Comparison of ENCODE assay signal across 1 cellular context in the genomic region with DNA sequence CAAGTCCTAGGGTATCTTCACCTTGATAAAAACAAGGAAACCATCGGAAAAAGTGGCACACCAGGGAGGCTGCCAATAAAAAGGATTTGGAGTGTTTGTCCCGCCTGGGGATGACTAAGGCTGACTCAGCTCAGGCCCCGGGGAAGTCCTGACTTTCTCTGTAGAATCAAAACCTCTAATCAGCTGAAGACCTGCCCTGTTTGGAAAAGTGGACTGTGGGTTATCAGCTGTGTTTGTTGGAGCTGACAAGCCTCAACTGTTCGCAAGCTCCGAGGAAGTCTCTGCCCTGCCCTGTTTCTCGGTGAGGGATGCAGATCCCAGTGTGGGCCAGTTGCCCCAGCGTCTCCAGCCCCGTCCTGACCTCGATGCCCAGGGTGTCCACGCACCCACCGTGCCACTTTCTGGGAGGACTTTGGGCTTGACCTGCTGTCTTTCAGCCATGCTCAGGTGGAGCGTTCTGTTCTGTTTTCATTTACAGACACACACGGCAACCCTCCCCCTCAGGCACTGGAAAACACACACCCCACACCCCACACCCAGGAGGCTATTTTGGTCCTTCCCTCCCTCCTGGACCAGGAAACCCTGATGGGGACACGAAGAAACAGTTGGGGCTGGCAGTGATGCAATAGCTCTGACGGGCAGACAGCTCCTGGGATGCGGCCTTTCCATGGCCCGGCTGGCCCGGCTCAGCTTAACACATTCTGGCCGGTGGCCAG.
TF ChIP-seq lines count a peak whose summit lies in the region.

No MANE protein-coding gene starts in this region.

TF ChIP-seq in SK-N-SH, 30 proteins besides CTCF, POLR2A, EP300 and RAD21:
- TF ChIP-seq SMC3 (IDR thresholded peaks at IDR 0.05; ENCODE audit: low read depth, low read length) (no peak), RFX5 (IDR thresholded peaks at IDR 0.05; ENCODE audit: low read length) (no peak), FOXM1 (IDR thresholded peaks at IDR 0.05; ENCODE audit: low read depth) (no peak), MXI1 (IDR thresholded peaks at IDR 0.05; ENCODE audit: low read depth, low read length) (no peak), PBX3 (IDR thresholded peaks at IDR 0.05) (peak; percentile 72), RXRA (IDR thresholded peaks at IDR 0.05; ENCODE audit: borderline replicate concordance, low read depth) (peak; percentile 46; the same call in 1 of the 2 replicates), TEAD4 (IDR thresholded peaks at IDR 0.05; ENCODE audit: borderline replicate concordance, insufficient read depth) (no peak), ZBTB33 (IDR thresholded peaks at IDR 0.05; ENCODE audit: borderline replicate concordance, low read depth) (no peak), FOSL2 (IDR thresholded peaks at IDR 0.05; ENCODE audit: borderline replicate concordance, low read depth) (peak; percentile 99), EZH2phosphoT487 (IDR thresholded peaks at IDR 0.05; ENCODE audit: borderline replicate concordance, low read depth) (no peak), MEF2A (IDR thresholded peaks at IDR 0.05; ENCODE audit: borderline replicate concordance, low read depth) (no peak), TAF1 (IDR thresholded peaks at IDR 0.05; ENCODE audit: borderline replicate concordance, low read depth, low read length) (no peak), FOXJ3 (CRISPR knock-in tag; IDR thresholded peaks at IDR 0.05) (no peak), USF1 (IDR thresholded peaks at IDR 0.05; ENCODE audit: borderline replicate concordance, low read depth) (no peak), JUND (IDR thresholded peaks at IDR 0.05) (peak; percentile 92), GATA2 (CRISPR knock-in tag; IDR thresholded peaks at IDR 0.05) (no peak), POLR2AphosphoS5 (IDR thresholded peaks at IDR 0.05; ENCODE audit: low read depth, low read length) (peak; percentile 50; the same call in 1 of the 2 replicates), NFIC (IDR thresholded peaks at IDR 0.05; ENCODE audit: borderline replicate concordance) (peak; percentile 79), CHD2 (IDR thresholded peaks at IDR 0.05; ENCODE audit: low read length, partially characterized antibody) (no peak), GABPA (IDR thresholded peaks at IDR 0.05; ENCODE audit: low read depth) (no peak), REST (IDR thresholded peaks at IDR 0.05; ENCODE audit: low read depth, low read length) (0 out of 2 replicates have a peak, but pooled peaks have one; percentile 27), RCOR1 (IDR thresholded peaks at IDR 0.05; ENCODE audit: low read length) (no peak), SIN3A (IDR thresholded peaks at IDR 0.05; ENCODE audit: borderline replicate concordance, low read depth, low read length) (peak; percentile 79; the same call in 1 of the 2 replicates), NRF1 (IDR thresholded peaks at IDR 0.05; ENCODE audit: low read depth, low read length) (no peak), USF2 (IDR thresholded peaks at IDR 0.05; ENCODE audit: borderline replicate concordance, low read depth, low read length) (no peak), ELF1 (IDR thresholded peaks at IDR 0.05) (no peak), YY1 (IDR thresholded peaks at IDR 0.05; ENCODE audit: low read depth) (no peak; the same call in 1 of the 2 replicates), TCF12 (IDR thresholded peaks at IDR 0.05) (peak; percentile 72)
- TF ChIP-seq, protein P1, sequence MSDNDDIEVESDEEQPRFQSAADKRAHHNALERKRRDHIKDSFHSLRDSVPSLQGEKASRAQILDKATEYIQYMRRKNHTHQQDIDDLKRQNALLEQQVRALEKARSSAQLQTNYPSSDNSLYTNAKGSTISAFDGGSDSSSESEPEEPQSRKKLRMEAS (IDR thresholded peaks at IDR 0.05; ENCODE audit: low read depth): peak; percentile 47; the same call in 1 of the 2 replicates
- TF ChIP-seq, protein P2, sequence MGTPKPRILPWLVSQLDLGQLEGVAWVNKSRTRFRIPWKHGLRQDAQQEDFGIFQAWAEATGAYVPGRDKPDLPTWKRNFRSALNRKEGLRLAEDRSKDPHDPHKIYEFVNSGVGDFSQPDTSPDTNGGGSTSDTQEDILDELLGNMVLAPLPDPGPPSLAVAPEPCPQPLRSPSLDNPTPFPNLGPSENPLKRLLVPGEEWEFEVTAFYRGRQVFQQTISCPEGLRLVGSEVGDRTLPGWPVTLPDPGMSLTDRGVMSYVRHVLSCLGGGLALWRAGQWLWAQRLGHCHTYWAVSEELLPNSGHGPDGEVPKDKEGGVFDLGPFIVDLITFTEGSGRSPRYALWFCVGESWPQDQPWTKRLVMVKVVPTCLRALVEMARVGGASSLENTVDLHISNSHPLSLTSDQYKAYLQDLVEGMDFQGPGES (IDR thresholded peaks at IDR 0.05; ENCODE audit: low read depth, low read length): no peak
